Comparison of ENCODE assay signal across 1 cellular context in the genomic region with DNA sequence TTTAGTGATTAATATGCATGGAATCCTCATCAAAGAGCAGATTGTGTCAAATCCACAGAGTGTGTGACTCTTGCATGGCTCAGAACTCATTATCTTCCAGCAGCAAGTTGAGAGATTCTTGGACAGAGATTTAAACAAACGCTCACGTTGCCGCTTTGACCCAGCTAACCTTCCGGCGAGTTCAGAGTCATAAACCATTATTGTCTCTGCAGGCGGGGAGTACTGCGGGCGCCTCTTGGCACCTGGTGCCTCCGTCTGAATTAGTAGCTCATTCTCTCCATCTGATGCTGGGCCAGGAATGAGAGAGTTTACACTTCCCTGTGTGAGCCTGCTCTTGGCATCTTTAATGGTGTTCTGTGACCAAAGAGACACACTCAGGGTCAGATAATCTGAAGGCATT.
TF ChIP-seq lines count a peak whose summit lies in the region.

No MANE protein-coding gene starts in this region.

TF ChIP-seq in GM23338, 12 proteins besides CTCF, POLR2A, EP300 and RAD21 (continued from another document):
- TF ChIP-seq, protein P1, sequence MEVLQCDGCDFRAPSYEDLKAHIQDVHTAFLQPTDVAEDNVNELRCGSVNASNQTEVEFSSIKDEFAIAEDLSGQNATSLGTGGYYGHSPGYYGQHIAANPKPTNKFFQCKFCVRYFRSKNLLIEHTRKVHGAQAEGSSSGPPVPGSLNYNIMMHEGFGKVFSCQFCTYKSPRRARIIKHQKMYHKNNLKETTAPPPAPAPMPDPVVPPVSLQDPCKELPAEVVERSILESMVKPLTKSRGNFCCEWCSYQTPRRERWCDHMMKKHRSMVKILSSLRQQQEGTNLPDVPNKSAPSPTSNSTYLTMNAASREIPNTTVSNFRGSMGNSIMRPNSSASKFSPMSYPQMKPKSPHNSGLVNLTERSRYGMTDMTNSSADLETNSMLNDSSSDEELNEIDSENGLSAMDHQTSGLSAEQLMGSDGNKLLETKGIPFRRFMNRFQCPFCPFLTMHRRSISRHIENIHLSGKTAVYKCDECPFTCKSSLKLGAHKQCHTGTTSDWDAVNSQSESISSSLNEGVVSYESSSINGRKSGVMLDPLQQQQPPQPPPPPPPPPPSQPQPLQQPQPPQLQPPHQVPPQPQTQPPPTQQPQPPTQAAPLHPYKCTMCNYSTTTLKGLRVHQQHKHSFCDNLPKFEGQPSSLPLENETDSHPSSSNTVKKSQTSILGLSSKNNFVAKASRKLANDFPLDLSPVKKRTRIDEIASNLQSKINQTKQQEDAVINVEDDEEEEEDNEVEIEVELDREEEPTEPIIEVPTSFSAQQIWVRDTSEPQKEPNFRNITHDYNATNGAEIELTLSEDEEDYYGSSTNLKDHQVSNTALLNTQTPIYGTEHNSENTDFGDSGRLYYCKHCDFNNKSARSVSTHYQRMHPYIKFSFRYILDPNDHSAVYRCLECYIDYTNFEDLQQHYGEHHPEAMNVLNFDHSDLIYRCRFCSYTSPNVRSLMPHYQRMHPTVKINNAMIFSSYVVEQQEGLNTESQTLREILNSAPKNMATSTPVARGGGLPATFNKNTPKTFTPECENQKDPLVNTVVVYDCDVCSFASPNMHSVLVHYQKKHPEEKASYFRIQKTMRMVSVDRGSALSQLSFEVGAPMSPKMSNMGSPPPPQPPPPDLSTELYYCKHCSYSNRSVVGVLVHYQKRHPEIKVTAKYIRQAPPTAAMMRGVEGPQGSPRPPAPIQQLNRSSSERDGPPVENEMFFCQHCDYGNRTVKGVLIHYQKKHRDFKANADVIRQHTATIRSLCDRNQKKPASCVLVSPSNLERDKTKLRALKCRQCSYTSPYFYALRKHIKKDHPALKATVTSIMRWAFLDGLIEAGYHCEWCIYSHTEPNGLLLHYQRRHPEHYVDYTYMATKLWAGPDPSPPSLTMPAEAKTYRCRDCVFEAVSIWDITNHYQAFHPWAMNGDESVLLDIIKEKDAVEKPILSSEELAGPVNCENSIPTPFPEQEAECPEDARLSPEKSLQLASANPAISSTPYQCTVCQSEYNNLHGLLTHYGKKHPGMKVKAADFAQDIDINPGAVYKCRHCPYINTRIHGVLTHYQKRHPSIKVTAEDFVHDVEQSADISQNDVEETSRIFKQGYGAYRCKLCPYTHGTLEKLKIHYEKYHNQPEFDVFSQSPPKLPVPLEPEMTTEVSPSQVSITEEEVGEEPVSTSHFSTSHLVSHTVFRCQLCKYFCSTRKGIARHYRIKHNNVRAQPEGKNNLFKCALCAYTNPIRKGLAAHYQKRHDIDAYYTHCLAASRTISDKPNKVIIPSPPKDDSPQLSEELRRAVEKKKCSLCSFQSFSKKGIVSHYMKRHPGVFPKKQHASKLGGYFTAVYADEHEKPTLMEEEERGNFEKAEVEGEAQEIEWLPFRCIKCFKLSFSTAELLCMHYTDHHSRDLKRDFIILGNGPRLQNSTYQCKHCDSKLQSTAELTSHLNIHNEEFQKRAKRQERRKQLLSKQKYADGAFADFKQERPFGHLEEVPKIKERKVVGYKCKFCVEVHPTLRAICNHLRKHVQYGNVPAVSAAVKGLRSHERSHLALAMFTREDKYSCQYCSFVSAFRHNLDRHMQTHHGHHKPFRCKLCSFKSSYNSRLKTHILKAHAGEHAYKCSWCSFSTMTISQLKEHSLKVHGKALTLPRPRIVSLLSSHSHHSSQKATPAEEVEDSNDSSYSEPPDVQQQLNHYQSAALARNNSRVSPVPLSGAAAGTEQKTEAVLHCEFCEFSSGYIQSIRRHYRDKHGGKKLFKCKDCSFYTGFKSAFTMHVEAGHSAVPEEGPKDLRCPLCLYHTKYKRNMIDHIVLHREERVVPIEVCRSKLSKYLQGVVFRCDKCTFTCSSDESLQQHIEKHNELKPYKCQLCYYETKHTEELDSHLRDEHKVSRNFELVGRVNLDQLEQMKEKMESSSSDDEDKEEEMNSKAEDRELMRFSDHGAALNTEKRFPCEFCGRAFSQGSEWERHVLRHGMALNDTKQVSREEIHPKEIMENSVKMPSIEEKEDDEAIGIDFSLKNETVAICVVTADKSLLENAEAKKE (CRISPR knock-in tag; IDR thresholded peaks at IDR 0.05): no peak
- TF ChIP-seq, protein P2, sequence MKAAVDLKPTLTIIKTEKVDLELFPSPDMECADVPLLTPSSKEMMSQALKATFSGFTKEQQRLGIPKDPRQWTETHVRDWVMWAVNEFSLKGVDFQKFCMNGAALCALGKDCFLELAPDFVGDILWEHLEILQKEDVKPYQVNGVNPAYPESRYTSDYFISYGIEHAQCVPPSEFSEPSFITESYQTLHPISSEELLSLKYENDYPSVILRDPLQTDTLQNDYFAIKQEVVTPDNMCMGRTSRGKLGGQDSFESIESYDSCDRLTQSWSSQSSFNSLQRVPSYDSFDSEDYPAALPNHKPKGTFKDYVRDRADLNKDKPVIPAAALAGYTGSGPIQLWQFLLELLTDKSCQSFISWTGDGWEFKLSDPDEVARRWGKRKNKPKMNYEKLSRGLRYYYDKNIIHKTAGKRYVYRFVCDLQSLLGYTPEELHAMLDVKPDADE (IDR thresholded peaks at IDR 0.05): no peak
- no peak for TF ChIP-seq STAT1 (IDR thresholded peaks at IDR 0.05; ENCODE audit: unreplicated experiment)
- no peak for TF ChIP-seq REST (IDR thresholded peaks at IDR 0.05; ENCODE audit: unreplicated experiment)
- TF ChIP-seq EZH2phosphoT487 (IDR thresholded peaks at IDR 0.05; ENCODE audit: unreplicated experiment): no peak
- TF ChIP-seq NANOG (IDR thresholded peaks at IDR 0.05; ENCODE audit: borderline replicate concordance): no peak
- no peak for TF ChIP-seq CREB1 (CRISPR knock-in tag; IDR thresholded peaks at IDR 0.05; ENCODE audit: low read depth)
- TF ChIP-seq ZNF331 (CRISPR knock-in tag; IDR thresholded peaks at IDR 0.05; ENCODE audit: low read depth): no peak
- no peak for TF ChIP-seq JUNB (IDR thresholded peaks at IDR 0.05; ENCODE audit: unreplicated experiment)
TF ChIP-seq in GM23338: peak in this region for 0.
